In genomic region chr1:25232866-25233784, GRCh38 we compare ENCODE assay signal across 8 cellular contexts. TPM values are rescaled to one million over a fixed set of nuclear protein-coding genes. Genes with fewer than 3 reads are reported as not detected.
DNase-seq lines count a peak whose midpoint lies in the region; ATAC-seq and TF ChIP-seq lines count a peak whose summit lies in the region.

No MANE protein-coding gene starts in this region.

- H4K20me1 ChIP-seq in osteoblast (ENCODE audit: insufficient read depth, low read length), result peaks cover 4% of the 10 kb centered on the region

- no peaks in the 10 kb centered on the region for H3K9me3 Mint-ChIP-seq in CD4-positive, alpha-beta memory T cell
- H3K9me3 Mint-ChIP-seq in activated naive CD4-positive, alpha-beta T cell treated with anti-CD3 and anti-CD28 coated beads, Interleukin-2, amount 10 ng/mL, durations not matched to agents 7 days and 5 days, result no peaks in the 10 kb centered on the region

- peaks cover 20 to 32% of the 10 kb centered on the region in 2 donors for H3K36me3 Mint-ChIP-seq in CD4-positive, alpha-beta memory T cell
- peaks cover 22% of the 10 kb centered on the region for H3K36me3 Mint-ChIP-seq in activated naive CD4-positive, alpha-beta T cell treated with anti-CD3 and anti-CD28 coated beads, Interleukin-2, amount 10 ng/mL, durations not matched to agents 7 days and 5 days

- H3K9me3 ChIP-seq in CD4-positive, alpha-beta memory T cell (ENCODE audit: control insufficient read depth in 1 of 2, low read length in 2 of 2), result no peaks in the 10 kb centered on the region
- no peaks in the 10 kb centered on the region for H3K9me3 ChIP-seq in osteoblast (ENCODE audit: low read depth, low read length)

- peak overlapping the region; percentile 94 for H3K27ac ChIP-seq in CD4-positive, alpha-beta memory T cell (ENCODE audit: low read depth, low read length)
- H3K27ac ChIP-seq in HL-60 (replicated peaks), result peak overlapping the region; percentile 91
- H3K27ac ChIP-seq in osteoblast (ENCODE audit: low read depth, low read length), result peak overlapping the region; percentile 89

- H3K27ac Mint-ChIP-seq in CD4-positive, alpha-beta memory T cell, result no peak overlapping the region
- no peak overlapping the region for H3K27ac Mint-ChIP-seq in activated naive CD4-positive, alpha-beta T cell treated with anti-CD3 and anti-CD28 coated beads, Interleukin-2, amount 10 ng/mL, durations not matched to agents 7 days and 5 days

- peak overlapping the region; percentile 91 for H3K4me2 ChIP-seq in osteoblast (ENCODE audit: insufficient read depth, low read length)

- H3K4me3 Mint-ChIP-seq in CD4-positive, alpha-beta memory T cell, result no peak overlapping the region
- H3K4me3 Mint-ChIP-seq in activated naive CD4-positive, alpha-beta T cell treated with anti-CD3 and anti-CD28 coated beads, Interleukin-2, amount 10 ng/mL, durations not matched to agents 7 days and 5 days, result no peak overlapping the region

- peaks cover 21% of the 10 kb centered on the region for H3K36me3 ChIP-seq in CD4-positive, alpha-beta memory T cell (ENCODE audit: insufficient read depth, low read length)
- peaks cover 14% of the 10 kb centered on the region for H3K36me3 ChIP-seq in osteoblast (ENCODE audit: insufficient read depth, low read length)

- H3K4me1 Mint-ChIP-seq in CD4-positive, alpha-beta memory T cell, result peaks cover 13 to 29% (median 16%) of the 10 kb centered on the region in 4 donors
- H3K4me1 Mint-ChIP-seq in activated naive CD4-positive, alpha-beta T cell treated with anti-CD3 and anti-CD28 coated beads, Interleukin-2, amount 10 ng/mL, durations not matched to agents 7 days and 5 days, result peaks cover 28% of the 10 kb centered on the region

- POLR2A ChIA-PET in CD4-positive, alpha-beta memory T cell (lab: Charles Lee; ENCODE audit: partially characterized antibody), result interaction anchor here (0.6 to 3.7 kb wide), 22 partner anchors 10 to 1921 kb away, joined by 3 to 109 read pairs (median 4); partner anchors contain the start of genes CLIC4, MACO1, MTFR1L and RSRP1

- no peak for TF ChIP-seq CTCF in HL-60 (IDR thresholded peaks at IDR 0.05; ENCODE audit: insufficient read depth, low read length)
- no peak for TF ChIP-seq CTCF in osteoblast (IDR thresholded peaks at IDR 0.05; ENCODE audit: extremely low read depth, low read depth, low read length)

- peak overlapping the region; percentile 80 to 83 for H3K4me3 ChIP-seq in CD4-positive, alpha-beta memory T cell (ENCODE audit: low read length in 2 of 2)
- H3K4me3 ChIP-seq in HL-60 (replicated peaks; ENCODE audit: insufficient read depth, low read length) (peak overlapping the region; percentile 96), osteoblast (ENCODE audit: insufficient read depth, low read length) (peak overlapping the region; percentile 91)

- intact Hi-C loops in CD4-positive, alpha-beta memory T cell (cut with micrococcal nuclease), result loop anchor here (1.0 to 2.0 kb wide), 3 partner anchors 7 to 106 kb away; partner anchors contain the start of genes RSRP1 and TMEM50A
- intact Hi-C loops in Right ventricle myocardium inferior (cut with DNase I), result no loop called here

- H3K27me3 ChIP-seq in CD4-positive, alpha-beta memory T cell (ENCODE audit: insufficient read depth, low read length), result no peaks in the 10 kb centered on the region
- no peaks in the 10 kb centered on the region for H3K27me3 ChIP-seq in HL-60 (ENCODE audit: insufficient read depth, poor library complexity, severe bottlenecking)
- no peaks in the 10 kb centered on the region for H3K27me3 ChIP-seq in osteoblast (ENCODE audit: insufficient read depth, low read length)

- peaks cover 32% of the 10 kb centered on the region for H3K4me1 ChIP-seq in CD4-positive, alpha-beta memory T cell (ENCODE audit: insufficient read depth, low read length)
- H3K4me1 ChIP-seq in osteoblast (ENCODE audit: insufficient read depth, low read length), result peaks cover 27% of the 10 kb centered on the region

- peaks cover 49% of the 10 kb centered on the region for H3K79me2 ChIP-seq in osteoblast (ENCODE audit: insufficient read depth, low read length)

- DNase-seq in CD4-positive, alpha-beta memory T cell, result peak; percentile 38 to 69 (median 45)
- peak; percentile 23 for DNase-seq in GM19240 (ENCODE audit: insufficient read length, low spot score)
- DNase-seq in HL-60 (ENCODE audit: low read depth in 1 of 2, low spot score in 1 of 2), result peak; percentile 87 to 92
- DNase-seq in RPMI8226, result peak; percentile 87
- peak; percentile 83 for DNase-seq in activated naive CD4-positive, alpha-beta T cell treated with anti-CD3 and anti-CD28 coated beads, Interleukin-2, amount 10 ng/mL, durations not matched to agents 7 days and 5 days
- peak; percentile 89 for DNase-seq in Right ventricle myocardium inferior (ENCODE audit: missing footprints)
- peak; percentile 94 for DNase-seq in osteoblast (ENCODE audit: insufficient read length, low spot score, missing footprints)
- DNase-seq in amniotic stem cell (lab: John Stamatoyannopoulos, UW), result no peak

- peak; percentile 89 for ATAC-seq in Right ventricle myocardium inferior

- no peaks in the 10 kb centered on the region for H3K27me3 Mint-ChIP-seq in CD4-positive, alpha-beta memory T cell
- no peaks in the 10 kb centered on the region for H3K27me3 Mint-ChIP-seq in activated naive CD4-positive, alpha-beta T cell treated with anti-CD3 and anti-CD28 coated beads, Interleukin-2, amount 10 ng/mL, durations not matched to agents 7 days and 5 days

- CTCF ChIA-PET in CD4-positive, alpha-beta memory T cell (lab: Charles Lee; ENCODE audit: partially characterized antibody), result interaction anchor here (1.5 to 2.6 kb wide), 2 partner anchors 12 to 15 kb away, joined by 6 to 7 read pairs; partner anchors contain the start of gene RSRP1
- CTCF ChIA-PET in activated naive CD4-positive, alpha-beta T cell treated with anti-CD3 and anti-CD28 coated beads, Interleukin-2, amount 10 ng/mL, durations not matched to agents 7 days and 5 days (lab: Charles Lee), result interaction anchor here (0.6 kb wide), 1 partner anchor 287 kb away, joined by 4 read pairs; no protein-coding TSS in a partner anchor

- H2AFZ ChIP-seq in osteoblast (ENCODE audit: low read length), result peak overlapping the region; percentile 83

RNA-seq across cellular contexts. Expression of gene SYF2, which starts 0.8 kb away (rescaled TPM):
- 10 to 100 TPM; 64.3 to 66.8 TPM for total RNA-seq in CD4-positive, alpha-beta memory T cell
- 100 to 1,000 TPM in 1 of 2 donors, 10 to 100 TPM in 1; 82.9 to 111 TPM for polyA plus RNA-seq in CD4-positive, alpha-beta memory T cell
- 34.1 TPM for total RNA-seq in Right ventricle myocardium inferior
- 39.4 and 41.5 TPM in 2 replicates for total RNA-seq in osteoblast

RNA-seq across cellular contexts. Expression of gene RSRP1, which starts 14.1 kb away (rescaled TPM):
- 100 to 1,000 TPM; 470 to 494 TPM for total RNA-seq in CD4-positive, alpha-beta memory T cell
- 10 to 100 TPM; 33.1 to 57.5 TPM for polyA plus RNA-seq in CD4-positive, alpha-beta memory T cell
- total RNA-seq in Right ventricle myocardium inferior (41.4 TPM), osteoblast (102 and 103 TPM in 2 replicates)

RNA-seq across cellular contexts. Expression of gene RHD, which starts 39.2 kb away (rescaled TPM):
- total RNA-seq in CD4-positive, alpha-beta memory T cell, result under 1 TPM in 1 of 2 experiments, not detected in 1; 0.15 TPM
- under 1 TPM; 0.13 to 0.44 TPM for polyA plus RNA-seq in CD4-positive, alpha-beta memory T cell
- not detected for total RNA-seq in Right ventricle myocardium inferior
- not detected in 2 replicates for total RNA-seq in osteoblast
